ENCODE assay signal across 9 cellular contexts in the genomic region with DNA sequence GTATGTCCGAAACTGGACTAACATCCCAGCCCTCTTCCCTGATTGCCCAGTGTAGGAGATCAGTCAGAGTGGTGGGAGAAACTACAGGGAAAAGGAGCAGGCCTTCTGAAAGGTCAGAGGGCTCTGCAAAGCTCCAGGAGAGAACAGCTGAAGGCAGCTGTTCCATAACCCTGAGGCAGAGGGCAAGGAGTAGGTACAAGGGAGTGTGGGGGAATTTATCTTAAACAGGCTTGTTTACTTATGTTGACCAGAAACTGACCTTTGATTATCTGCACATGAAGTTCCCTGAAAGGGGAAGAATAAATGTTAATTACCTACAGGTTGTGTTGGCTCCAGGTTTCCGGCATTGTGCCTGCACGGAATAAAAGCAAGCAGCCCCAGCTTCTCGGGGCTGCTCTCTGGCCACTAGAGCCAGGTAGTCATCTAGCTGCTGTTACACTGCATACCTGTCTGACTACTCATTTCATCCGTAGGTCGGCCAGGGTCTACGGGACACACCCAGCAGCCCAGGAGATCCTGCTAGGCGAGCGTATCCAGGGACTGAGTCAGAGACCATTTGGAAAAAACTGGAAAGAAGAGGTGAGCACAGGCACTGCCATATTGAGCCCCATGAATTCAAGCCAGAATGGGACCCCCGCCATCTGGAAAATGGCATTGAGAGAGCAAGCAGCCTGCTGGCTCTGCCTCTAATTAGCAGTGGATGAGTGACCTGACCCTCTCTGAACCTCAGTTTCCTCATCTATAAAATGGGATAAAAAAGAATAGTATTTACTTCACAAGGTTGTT. TPM values are rescaled to one million over a fixed set of nuclear protein-coding genes. Genes with fewer than 3 reads are reported as not detected.
DNase-seq lines count a peak whose midpoint lies in the region; ATAC-seq and TF ChIP-seq lines count a peak whose summit lies in the region.
"Had no signal": no experiment of that assay in that cellular context is flagged by ENCODE, and none has a peak within 500 bp of the region (broad histone marks: within the 10 kb centered on the region; RNA-seq: fewer than 3 reads in every experiment).

No MANE protein-coding gene starts in this region.

- DNase-seq in left cardiac atrium (peak; percentile 22), Right ventricle myocardium inferior (ENCODE audit: missing footprints) (no peak), colonic mucosa (peak; percentile 72), mesothelial cell of epicardium (ENCODE audit: low spot score in 2 of 2, unreplicated experiment in 2 of 2) (no peak), activated gamma-delta T cell treated with Interleukin-2 at 50 U/mL for 16 hours (no peak), NCI-H345 (lab: John Stamatoyannopoulos, UW) (no peak)
- DNase-seq in stimulated activated CD4-positive, alpha-beta T cell treated with anti-CD3 and anti-CD28 coated beads, Interleukin-12 subunit alpha, Interleukin-12 subunit beta, amount 100 ng/mL, for 4 hours = no peak
- DNase-seq: thyroid gland had no signal

- H3K4me3 Mint-ChIP-seq in mesothelial cell of epicardium = peak overlapping the region; percentile 24

- H3K4me3 ChIP-seq in colonic mucosa = no peak overlapping the region
- H3K4me3 ChIP-seq: thyroid gland had no signal

- no peaks in the 10 kb centered on the region for H3K9me3 Mint-ChIP-seq in mesothelial cell of epicardium

- H3K27ac Mint-ChIP-seq in mesothelial cell of epicardium = peak overlapping the region; percentile 96

- no peaks in the 10 kb centered on the region for H3K27me3 ChIP-seq in colonic mucosa
- H3K27me3 ChIP-seq: thyroid gland had no signal

- peaks cover 10% of the 10 kb centered on the region for H3K36me3 Mint-ChIP-seq in mesothelial cell of epicardium

- no peaks in the 10 kb centered on the region for H3K27me3 Mint-ChIP-seq in mesothelial cell of epicardium (ENCODE audit: low read depth)

- H3K4me1 ChIP-seq in colonic mucosa = peaks cover 5% of the 10 kb centered on the region
- H3K4me1 ChIP-seq: thyroid gland had no signal

- H3K4me1 Mint-ChIP-seq in mesothelial cell of epicardium = peaks cover 45% of the 10 kb centered on the region

- peak overlapping the region in 1 of 2 donors; percentile 38 for H3K9ac ChIP-seq in colonic mucosa (ENCODE audit: low read depth in 2 of 2, low read length in 2 of 2)

- ATAC-seq in left cardiac atrium (peak in 1 of 2 donors; percentile 75), Right ventricle myocardium inferior (no peak), GM21619 (IDR thresholded peaks at IDR 0.05; ENCODE audit: unreplicated experiment) (no peak)

- TF ChIP-seq CTCF in colonic mucosa (IDR thresholded peaks at IDR 0.05) (no peak), mesothelial cell of epicardium (IDR thresholded peaks at IDR 0.05; ENCODE audit: unreplicated experiment) (no peak)

- intact Hi-C loops in left cardiac atrium (cut with DNase I) (loop anchor here in 1 of 2 donors (10.0 kb wide), 1 partner anchor 274 kb away; a partner anchor contains a TSS), Right ventricle myocardium inferior (cut with DNase I) (no loop called here), colonic mucosa (cut with DNase I) (no loop called here)

- H3K27ac ChIP-seq in colonic mucosa = peak overlapping the region; percentile 69
- H3K27ac ChIP-seq: thyroid gland had no signal

- no peaks in the 10 kb centered on the region for H3K9me3 ChIP-seq in colonic mucosa
- H3K9me3 ChIP-seq: thyroid gland had no signal

- H3K36me3 ChIP-seq in colonic mucosa = no peaks in the 10 kb centered on the region
- H3K36me3 ChIP-seq: thyroid gland had no signal

RNA-seq across cellular contexts. Expression of a gene that starts 14.9 kb away (rescaled TPM):
- total RNA-seq in left cardiac atrium (1 to 10 TPM; 3.2 to 3.3 TPM), Right ventricle myocardium inferior (2.2 TPM), colonic mucosa (1 to 10 TPM; 2.5 to 3.4 TPM), mesothelial cell of epicardium (24.0 to 26.8 TPM (median 24.0 TPM) in 3 replicates)

RNA-seq across cellular contexts. Expression of a gene that starts 15.8 kb away (rescaled TPM):
- total RNA-seq in left cardiac atrium = 10 to 100 TPM; 13.9 to 27.4 TPM
- total RNA-seq in Right ventricle myocardium inferior = 30.0 TPM
- total RNA-seq in colonic mucosa = 100 to 1,000 TPM in 1 of 2 donors, 10 to 100 TPM in 1; 79.1 to 149 TPM
- total RNA-seq in mesothelial cell of epicardium = 464 to 480 TPM (median 472 TPM) in 3 replicates

RNA-seq across cellular contexts. Expression of a gene that starts 31.2 kb away (rescaled TPM):
- total RNA-seq in left cardiac atrium = under 1 TPM in 1 of 2 donors, not detected in 1; 0.53 TPM
- total RNA-seq in Right ventricle myocardium inferior = not detected
- 1 to 10 TPM; 1.2 to 4.8 TPM for total RNA-seq in colonic mucosa
- total RNA-seq in mesothelial cell of epicardium = 2.4 to 2.8 TPM (median 2.7 TPM) in 3 replicates
- total RNA-seq: thyroid gland had no signal

Comparison
In these comparisons a context has a peak if more than half of its experiments do, and no peak if none do; other contexts are left out.
1. DNase-seq: peak in left cardiac atrium (single experiment) and colonic mucosa (single experiment); none in Right ventricle myocardium inferior (single experiment), mesothelial cell of epicardium (0 of 2), activated gamma-delta T cell treated with Interleukin-2 at 50 U/mL for 16 hours (single experiment), stimulated activated CD4-positive, alpha-beta T cell treated with anti-CD3 and anti-CD28 coated beads, Interleukin-12 subunit alpha, Interleukin-12 subunit beta, amount 100 ng/mL, for 4 hours (single experiment) and NCI-H345 (single experiment).